ENCODE assay signal across 8 cellular contexts in genomic region chr15:41828747-41829270, GRCh38. TPM values are rescaled to one million over a fixed set of nuclear protein-coding genes. Genes with fewer than 3 reads are reported as not detected.
DNase-seq lines count a peak whose midpoint lies in the region; ATAC-seq lines count a peak whose summit lies in the region.

No MANE protein-coding gene starts in this region.

- H3K4me3 ChIP-seq in CD4-positive, alpha-beta memory T cell (ENCODE audit: low read length in 2 of 2) = peak overlapping the region; percentile 94 to 95
- H3K4me3 ChIP-seq in NT2/D1 (ENCODE audit: insufficient read length, low read depth) (peak overlapping the region; percentile 92), neuron (ENCODE audit: low read length) (peak overlapping the region; percentile 99)
- peak overlapping the region; percentile 93 for H3K4me3 ChIP-seq in effector memory CD4-positive, alpha-beta T cell (ENCODE audit: insufficient read depth, low read depth, low read length, poor library complexity, severe bottlenecking)

- peak overlapping the region; percentile 58 to 98 (median 95) for H3K27ac Mint-ChIP-seq in CD4-positive, alpha-beta memory T cell

- intact Hi-C loops in CD4-positive, alpha-beta memory T cell (cut with micrococcal nuclease) = loop anchor here (1.0 to 5.0 kb wide), 5 partner anchors 55 to 272 kb away; partner anchors contain the start of genes EHD4, MAPKBP1 and TYRO3

- H3K36me3 Mint-ChIP-seq in CD4-positive, alpha-beta memory T cell = peaks cover 9 to 45% of the 10 kb centered on the region in 2 donors

- no peaks in the 10 kb centered on the region for H3K27me3 ChIP-seq in CD4-positive, alpha-beta memory T cell (ENCODE audit: insufficient read depth, low read length)
- H3K27me3 ChIP-seq in NT2/D1 (ENCODE audit: insufficient read depth, insufficient read length) = no peaks in the 10 kb centered on the region
- no peaks in the 10 kb centered on the region for H3K27me3 ChIP-seq in effector memory CD4-positive, alpha-beta T cell (replicated peaks; ENCODE audit: control insufficient read depth, insufficient read depth, low read length, poor library complexity, severe bottlenecking)
- H3K27me3 ChIP-seq in neuron (ENCODE audit: insufficient read depth, low read length) = no peaks in the 10 kb centered on the region

- peak overlapping the region; percentile 74 for H3K27ac ChIP-seq in CD4-positive, alpha-beta memory T cell (ENCODE audit: low read depth, low read length)
- H3K27ac ChIP-seq in effector memory CD4-positive, alpha-beta T cell (ENCODE audit: insufficient read depth, low read length, poor library complexity, severe bottlenecking) = no peak overlapping the region

- POLR2A ChIA-PET in CD4-positive, alpha-beta memory T cell (lab: Charles Lee; ENCODE audit: partially characterized antibody) = interaction anchor here (1.5 to 4.3 kb wide), 4 partner anchors 22 to 108 kb away, joined by 3 to 25 read pairs (median 16); partner anchors contain the start of genes MAPKBP1 and SPTBN5

- DNase-seq in CD4-positive, alpha-beta memory T cell = no peak
- DNase-seq in NT2/D1 (ENCODE audit: low read depth, low spot score) (no peak), cortex of kidney (lab: John Stamatoyannopoulos, UW) (no peak), islet precursor cell (no peak)
- DNase-seq in effector memory CD4-positive, alpha-beta T cell = no peak
- DNase-seq in stimulated activated CD4-positive, alpha-beta T cell treated with anti-CD3 and anti-CD28 coated beads, Interleukin-1b, Interleukin-23, amount 100 ng/mL, for 48 hours = no peak

- peaks cover 34 to 59% (median 47%) of the 10 kb centered on the region in 4 donors for H3K4me1 Mint-ChIP-seq in CD4-positive, alpha-beta memory T cell

- H3K9me3 ChIP-seq in CD4-positive, alpha-beta memory T cell (ENCODE audit: control insufficient read depth in 1 of 2, low read length in 2 of 2) = no peaks in the 10 kb centered on the region
- H3K9me3 ChIP-seq in NT2/D1 (ENCODE audit: insufficient read depth, low read length) = no peaks in the 10 kb centered on the region
- no peaks in the 10 kb centered on the region for H3K9me3 ChIP-seq in effector memory CD4-positive, alpha-beta T cell (ENCODE audit: control insufficient read depth, low read length)
- no peaks in the 10 kb centered on the region for H3K9me3 ChIP-seq in neuron (ENCODE audit: low read length)

- no peak for ATAC-seq in HG03175 (IDR thresholded peaks at IDR 0.05; ENCODE audit: unreplicated experiment)

- peaks cover 4% of the 10 kb centered on the region for H3K36me3 ChIP-seq in CD4-positive, alpha-beta memory T cell (ENCODE audit: insufficient read depth, low read length)
- H3K36me3 ChIP-seq in NT2/D1 (ENCODE audit: insufficient read depth, insufficient read length, low read length) = peaks cover 44% of the 10 kb centered on the region
- H3K36me3 ChIP-seq in effector memory CD4-positive, alpha-beta T cell (ENCODE audit: control insufficient read depth, insufficient read depth, low read length) = peaks cover 8% of the 10 kb centered on the region
- H3K36me3 ChIP-seq in neuron (ENCODE audit: insufficient read depth, low read length) = peaks cover 41% of the 10 kb centered on the region

- peak overlapping the region; percentile 88 for H2AFZ ChIP-seq in neuron (ENCODE audit: low read depth, low read length)

- no peaks in the 10 kb centered on the region for H3K9me3 Mint-ChIP-seq in CD4-positive, alpha-beta memory T cell

- peak overlapping the region; percentile 92 for H3K9ac ChIP-seq in NT2/D1 (ENCODE audit: insufficient read length, low read depth)

- H3K27me3 Mint-ChIP-seq in CD4-positive, alpha-beta memory T cell = no peaks in the 10 kb centered on the region

- CTCF ChIA-PET in CD4-positive, alpha-beta memory T cell (lab: Charles Lee; ENCODE audit: partially characterized antibody) = interaction anchor here (1.0 to 2.6 kb wide), 3 partner anchors 54 to 76 kb away, joined by 3 to 6 read pairs (median 5); partner anchors contain the start of gene MAPKBP1

- peaks cover 48% of the 10 kb centered on the region for H3K4me1 ChIP-seq in CD4-positive, alpha-beta memory T cell (ENCODE audit: insufficient read depth, low read length)
- H3K4me1 ChIP-seq in NT2/D1 (ENCODE audit: insufficient read depth, insufficient read length) = no peaks in the 10 kb centered on the region
- H3K4me1 ChIP-seq in effector memory CD4-positive, alpha-beta T cell (ENCODE audit: control insufficient read depth, insufficient read depth, low read length, poor library complexity, severe bottlenecking) = peaks cover 34% of the 10 kb centered on the region
- H3K4me1 ChIP-seq in neuron (ENCODE audit: insufficient read depth, low read length) = peaks cover 10% of the 10 kb centered on the region

- H3K4me3 Mint-ChIP-seq in CD4-positive, alpha-beta memory T cell = peak overlapping the region; percentile 91 to 99 (median 94)

RNA-seq across cellular contexts. Expression of gene JMJD7, which starts 0.9 kb away (rescaled TPM):
- 10 to 100 TPM; 75.0 to 78.5 TPM for total RNA-seq in CD4-positive, alpha-beta memory T cell
- polyA plus RNA-seq in CD4-positive, alpha-beta memory T cell = 10 to 100 TPM; 18.7 to 28.0 TPM

RNA-seq across cellular contexts. Expression of gene PLA2G4B, which starts 9.8 kb away (rescaled TPM):
- total RNA-seq in CD4-positive, alpha-beta memory T cell = 10 to 100 TPM; 64.5 to 64.9 TPM
- polyA plus RNA-seq in CD4-positive, alpha-beta memory T cell = 1 to 10 TPM; 1.5 to 2.8 TPM

RNA-seq across cellular contexts. Expression of gene MAPKBP1, which starts 54.5 kb away (rescaled TPM):
- total RNA-seq in CD4-positive, alpha-beta memory T cell = 10 to 100 TPM; 39.7 to 42.6 TPM
- 1 to 10 TPM in 1 of 2 donors, under 1 TPM in 1; 0.87 to 3.8 TPM for polyA plus RNA-seq in CD4-positive, alpha-beta memory T cell
